ENCODE assay signal across 26 cellular contexts in genomic region chr14:51621654-51622053, GRCh38. TPM values are rescaled to one million over a fixed set of nuclear protein-coding genes. Genes with fewer than 3 reads are reported as not detected.
A peak's percentile ranks its signal among the peaks of the same experiment; 100 is the strongest.
DNase-seq lines count a peak whose midpoint lies in the region; ATAC-seq lines count a peak whose summit lies in the region.
"Had no signal": no experiment of that assay in that cellular context is flagged by ENCODE, and none has a peak within 500 bp of the region (broad histone marks: within the 10 kb centered on the region; RNA-seq: fewer than 3 reads in every experiment).

No MANE protein-coding gene starts in this region.

- no peaks in the 10 kb centered on the region for H3K27me3 ChIP-seq in trophoblast cell (ENCODE audit: insufficient read depth, low read length)

- ATAC-seq in GM19023 (IDR thresholded peaks at IDR 0.05; ENCODE audit: unreplicated experiment), result peak; percentile 71
- ATAC-seq in GM21723 (IDR thresholded peaks at IDR 0.05; ENCODE audit: unreplicated experiment), result peak; percentile 60
- ATAC-seq in HG03025 (IDR thresholded peaks at IDR 0.05; ENCODE audit: low FRiP score, unreplicated experiment), result peak; percentile 66
- no peak for ATAC-seq in GM18502 (IDR thresholded peaks at IDR 0.05; ENCODE audit: poor library complexity, unreplicated experiment)
- no peak for ATAC-seq in Right ventricle myocardium inferior
- ATAC-seq: left lobe of liver; SK-N-SH treated with all-trans-retinoic acid at 6 μM for 48 hours; stimulated activated effector memory CD8-positive, alpha-beta T cell treated with anti-CD3 and anti-CD28 coated beads, Interleukin-12 subunit alpha, Interleukin-12 subunit beta, amount 100 ng/mL, for 72 hours; T-helper 17 cell had no signal

- H3K9me3 ChIP-seq in trophoblast cell (ENCODE audit: insufficient read depth, low read depth, low read length), result no peaks in the 10 kb centered on the region

- H2BK5ac ChIP-seq in trophoblast cell (ENCODE audit: low read depth, low read length, poor library complexity), result no peak overlapping the region

- no peak overlapping the region for H4K91ac ChIP-seq in trophoblast cell (ENCODE audit: low read depth, low read length)

- peaks cover 2% of the 10 kb centered on the region in 2 experiments for H3K4me1 ChIP-seq in trophoblast cell (ENCODE audit: control insufficient read depth in 1 of 2, insufficient read depth in 2 of 2, low read length in 2 of 2)

- H2AK5ac ChIP-seq in trophoblast cell (ENCODE audit: low read length), result no peak overlapping the region

- no peak for DNase-seq in trophoblast cell
- no peak for DNase-seq in Right ventricle myocardium inferior (ENCODE audit: missing footprints)
- DNase-seq in NCI-H524 treated with DMSO at 0.1 percent for 48 hours (lab: John Stamatoyannopoulos, UW), result no peak
- DNase-seq in stimulated activated CD8-positive, alpha-beta memory T cell treated with anti-CD3 and anti-CD28 coated beads, Interleukin-4, amount 100 ng/mL, for 48 hours, result no peak
- DNase-seq: activated CD4-positive, alpha-beta T cell treated with anti-CD3 and anti-CD28 coated beads, Interleukin-2, amount 50 U/mL, for 48 hours; activated CD4-positive, CD25-positive, alpha-beta regulatory T cell treated with anti-CD3 and anti-CD28 coated beads, Interleukin-2, amount 50 U/mL, for 72 hours; activated naive CD4-positive, alpha-beta T cell treated with Interleukin-2 at 50 U/mL for 16 hours; cortex of kidney; DMS153; effector memory CD4-positive, alpha-beta T cell; NCI-H2029 treated with DMSO at 0.1 percent for 48 hours; NCI-H69; nephron progenitor cell; Right ventricle myocardium superior; stimulated activated CD4-positive, alpha-beta T cell treated with anti-CD3 and anti-CD28 coated beads, Interleukin-15, amount 100 ng/mL, for 24 hours; stimulated activated CD4-positive, alpha-beta T cell treated with anti-CD3 and anti-CD28 coated beads, Interleukin-4, amount 100 ng/mL, for 4 hours; T-helper 17 cell had no signal

- H3K79me2 ChIP-seq in trophoblast cell (ENCODE audit: control insufficient read depth, insufficient read depth, low read length, poor library complexity), result no peaks in the 10 kb centered on the region

- H3K9ac ChIP-seq in trophoblast cell (ENCODE audit: low read length), result no peak overlapping the region

- intact Hi-C loops in Right ventricle myocardium inferior (cut with DNase I), result no loop called here

- H2BK120ac ChIP-seq in trophoblast cell (ENCODE audit: insufficient read depth, low read length, poor library complexity), result no peak overlapping the region

- WGBS in trophoblast cell (ENCODE audit: extremely low coverage, insufficient coverage, insufficient read length), result no CpG with 5 or more reads among the region's 2 CpGs

- H3K23ac ChIP-seq in trophoblast cell (ENCODE audit: low read length), result no peak overlapping the region

- no peak overlapping the region for H3K27ac ChIP-seq in trophoblast cell (ENCODE audit: low read depth, low read length)
- H3K27ac ChIP-seq: epithelial cell of prostate, HL-60 had no signal

- no peak overlapping the region for H3K4me3 ChIP-seq in trophoblast cell (ENCODE audit: low read depth, low read length)

- peak overlapping the region; percentile 63 for H2BK12ac ChIP-seq in trophoblast cell (ENCODE audit: low read length)

- no peak overlapping the region for H3K18ac ChIP-seq in trophoblast cell (ENCODE audit: low read length)

- H3K4ac ChIP-seq in trophoblast cell (ENCODE audit: low read depth, low read length), result no peak overlapping the region

- H3K36me3 ChIP-seq in trophoblast cell (ENCODE audit: control insufficient read depth in 1 of 2, insufficient read depth in 2 of 2, low read length in 2 of 2), result no peaks in the 10 kb centered on the region

- H4K8ac ChIP-seq in trophoblast cell (ENCODE audit: low read depth, low read length), result no peak overlapping the region

- no peak overlapping the region for H4K12ac ChIP-seq in trophoblast cell (ENCODE audit: low read depth, low read length)

- H3K14ac ChIP-seq in trophoblast cell (ENCODE audit: low read length), result no peak overlapping the region

- H3K79me1 ChIP-seq in trophoblast cell (ENCODE audit: low read length), result peaks cover 4% of the 10 kb centered on the region

- H3K4me2 ChIP-seq in trophoblast cell (ENCODE audit: low read length), result no peak overlapping the region

- no peak overlapping the region for H2AFZ ChIP-seq in trophoblast cell (ENCODE audit: insufficient read depth, low read length, poor library complexity)

RNA-seq across cellular contexts. Expression of gene FRMD6, which starts 30.1 kb away (rescaled TPM):
- polyA plus RNA-seq in trophoblast cell (2013), result 105 and 107 TPM in 2 replicates
- total RNA-seq in Right ventricle myocardium inferior, result 8.9 TPM

Comparison
In these comparisons a context has a peak if more than half of its experiments do, and no peak if none do; other contexts are left out.
1. ATAC-seq: peak in GM19023 (single experiment), GM21723 (single experiment) and HG03025 (single experiment); none in GM18502 (single experiment) and Right ventricle myocardium inferior (single experiment).